8 cellular contexts compared by ENCODE assay signal in the genomic region with DNA sequence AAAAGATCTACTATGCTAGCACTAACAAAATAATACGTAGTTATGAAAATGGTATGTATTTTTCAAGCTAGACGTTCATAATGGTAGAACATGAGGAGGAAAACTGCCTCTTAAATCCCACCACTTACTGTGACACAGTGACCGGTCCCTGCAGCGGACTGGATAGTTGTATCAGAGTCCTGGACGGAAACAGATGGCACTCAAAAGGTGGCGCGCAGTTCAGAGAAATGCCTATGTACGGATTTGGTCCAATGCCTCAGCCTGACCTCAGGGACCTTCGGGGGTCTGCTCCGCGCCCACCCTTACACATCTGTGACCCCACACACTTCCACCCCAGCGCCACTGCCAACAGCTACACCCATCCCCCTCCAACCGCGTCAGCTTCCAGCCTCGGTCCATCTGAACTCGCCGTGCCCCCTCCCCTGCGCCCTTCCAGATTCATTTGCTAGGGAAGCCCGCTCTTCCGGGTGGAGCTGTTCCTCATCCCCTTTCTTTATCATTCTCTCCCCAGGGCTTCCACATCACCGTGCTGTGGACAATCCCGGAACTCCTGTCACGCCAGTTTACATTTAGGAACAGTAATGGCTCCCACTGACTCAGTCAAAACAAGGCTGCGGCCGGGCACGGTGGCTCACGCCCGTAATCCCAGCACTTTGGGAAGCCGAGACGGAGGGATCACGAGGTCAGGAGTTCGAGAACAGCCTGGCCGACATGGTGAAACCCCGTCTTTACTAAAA.
A peak's percentile ranks its signal among the peaks of the same experiment; 100 is the strongest.
DNase-seq lines count a peak whose midpoint lies in the region; ATAC-seq and TF ChIP-seq lines count a peak whose summit lies in the region.

No MANE protein-coding gene starts in this region.

- peaks cover 8% of the 10 kb centered on the region for H3K36me3 ChIP-seq in endocrine pancreas (ENCODE audit: control insufficient read depth, insufficient read depth, low read length)

- DNase-seq in SIG-M5 treated with dmso at 0.1 percent for 504 hours (lab: John Stamatoyannopoulos, UW; ENCODE audit: unreplicated experiment) (peak; percentile 34), SIG-M5 (lab: John Stamatoyannopoulos, UW) (no peak), LNCaP clone FGC (ENCODE audit: low read depth) (no peak), memory B cell (ENCODE audit: low spot score in 2 of 2) (peak in 1 of 2 donors; percentile 32)
- peak; percentile 59 for DNase-seq in activated CD4-positive, alpha-beta T cell treated with anti-CD3 and anti-CD28 coated beads for 48 hours
- DNase-seq in stimulated activated naive B cell treated with anti-CD40 and anti-IgM and Interleukin-4, amounts not matched to agents 10 μg/mL and 1 μg/mL and 100 μg/mL, for 72 hours, result no peak

- no peaks in the 10 kb centered on the region for H3K9me3 ChIP-seq in endocrine pancreas (ENCODE audit: control insufficient read depth, low read length)

- H3K27ac Mint-ChIP-seq in memory B cell, result peak overlapping the region; percentile 98
- H3K27ac Mint-ChIP-seq in stimulated activated naive B cell treated with anti-CD40 and anti-IgM and Interleukin-4, amounts not matched to agents 10 μg/mL and 1 μg/mL and 100 μg/mL, for 72 hours, result peak overlapping the region; percentile 100

- peak overlapping the region; percentile 33 for H3K9ac ChIP-seq in endocrine pancreas (ENCODE audit: control insufficient read depth, insufficient read depth, low read length)

- peak overlapping the region; percentile 99 for H3K4me3 ChIP-seq in LNCaP clone FGC (ENCODE audit: low read depth, low read length)
- H3K4me3 ChIP-seq in endocrine pancreas (ENCODE audit: control insufficient read depth, insufficient read depth, low read length), result peak overlapping the region; percentile 68

- H3K4me1 Mint-ChIP-seq in memory B cell, result peaks cover 27% of the 10 kb centered on the region
- H3K4me1 Mint-ChIP-seq in stimulated activated naive B cell treated with anti-CD40 and anti-IgM and Interleukin-4, amounts not matched to agents 10 μg/mL and 1 μg/mL and 100 μg/mL, for 72 hours, result peaks cover 24 to 39% of the 10 kb centered on the region in 2 donors

- peaks cover 12% of the 10 kb centered on the region for H3K36me3 Mint-ChIP-seq in memory B cell
- peaks cover 43 to 44% of the 10 kb centered on the region in 2 donors for H3K36me3 Mint-ChIP-seq in stimulated activated naive B cell treated with anti-CD40 and anti-IgM and Interleukin-4, amounts not matched to agents 10 μg/mL and 1 μg/mL and 100 μg/mL, for 72 hours

- no peaks in the 10 kb centered on the region for H3K27me3 Mint-ChIP-seq in memory B cell
- no peaks in the 10 kb centered on the region for H3K27me3 Mint-ChIP-seq in stimulated activated naive B cell treated with anti-CD40 and anti-IgM and Interleukin-4, amounts not matched to agents 10 μg/mL and 1 μg/mL and 100 μg/mL, for 72 hours

- no peaks in the 10 kb centered on the region for H3K27me3 ChIP-seq in endocrine pancreas (ENCODE audit: control insufficient read depth, insufficient read depth, low read length)

- peak overlapping the region; percentile 99 for H3K4me3 Mint-ChIP-seq in memory B cell
- peak overlapping the region; percentile 94 to 99 for H3K4me3 Mint-ChIP-seq in stimulated activated naive B cell treated with anti-CD40 and anti-IgM and Interleukin-4, amounts not matched to agents 10 μg/mL and 1 μg/mL and 100 μg/mL, for 72 hours

- H3K9me3 Mint-ChIP-seq in memory B cell, result no peaks in the 10 kb centered on the region
- H3K9me3 Mint-ChIP-seq in stimulated activated naive B cell treated with anti-CD40 and anti-IgM and Interleukin-4, amounts not matched to agents 10 μg/mL and 1 μg/mL and 100 μg/mL, for 72 hours, result no peaks in the 10 kb centered on the region

- TF ChIP-seq CTCF in LNCaP clone FGC (IDR thresholded peaks at IDR 0.05; ENCODE audit: control insufficient read depth, extremely low read depth, insufficient read depth), result no peak

- ATAC-seq in memory B cell (ENCODE audit: low read depth) (peak; percentile 5), HG02884 (IDR thresholded peaks at IDR 0.05; ENCODE audit: unreplicated experiment) (no peak)
- peak; percentile 24 to 25 for ATAC-seq in stimulated activated naive B cell treated with anti-CD40 and anti-IgM and Interleukin-4, amounts not matched to agents 10 μg/mL and 1 μg/mL and 100 μg/mL, for 72 hours (replicated peaks)

- H3K4me1 ChIP-seq in endocrine pancreas (ENCODE audit: control insufficient read depth, insufficient read depth, low read length), result peaks cover 7% of the 10 kb centered on the region

Comparison
In these comparisons a context has a peak if more than half of its experiments do, and no peak if none do; other contexts are left out.
1. DNase-seq: peak in SIG-M5 treated with dmso at 0.1 percent for 504 hours (single experiment) and activated CD4-positive, alpha-beta T cell treated with anti-CD3 and anti-CD28 coated beads for 48 hours (single experiment); none in SIG-M5 (single experiment), LNCaP clone FGC (single experiment) and stimulated activated naive B cell treated with anti-CD40 and anti-IgM and Interleukin-4, amounts not matched to agents 10 μg/mL and 1 μg/mL and 100 μg/mL, for 72 hours (single experiment).